ENCODE assay signal across 15 cellular contexts in genomic region chr3:102084712-102085111, GRCh38.
"Had no signal": no experiment of that assay in that cellular context is flagged by ENCODE, and none has a peak within 500 bp of the region (broad histone marks: within the 10 kb centered on the region; RNA-seq: fewer than 3 reads in every experiment).

No MANE protein-coding gene starts in this region.

- H3K9me3 Mint-ChIP-seq: neural crest cell had no signal

- ATAC-seq: gastroesophageal sphincter, left ventricle myocardium superior, T-cell had no signal

- H3K4me3 Mint-ChIP-seq: neural crest cell, T-cell had no signal

- H3K36me3 Mint-ChIP-seq: T-cell had no signal

- H3K27ac Mint-ChIP-seq: T-cell had no signal

- H3K27me3 Mint-ChIP-seq: T-cell had no signal

- DNase-seq: activated CD4-positive, alpha-beta T cell treated with anti-CD3 and anti-CD28 coated beads for 4 hours; activated gamma-delta T cell treated with Interleukin-2 at 50 U/mL for 16 hours; activated T-cell treated with anti-CD3 and anti-CD28 coated beads for 4 hours; adrenal gland; caudate nucleus; cortex of kidney; effector memory CD4-positive, alpha-beta T cell; left ventricle myocardium superior; mesendoderm; pancreas; stimulated activated CD4-positive, alpha-beta T cell treated with anti-CD3 and anti-CD28 coated beads, Interleukin-4, amount 100 ng/mL, for 24 hours; T-cell; T1000 had no signal
